Comparison of ENCODE assay signal across 14 cellular contexts in genomic region chr1:208006258-208006920, GRCh38.
"Had no signal": no experiment of that assay in that cellular context is flagged by ENCODE, and none has a peak within 500 bp of the region (broad histone marks: within the 10 kb centered on the region; RNA-seq: fewer than 3 reads in every experiment).

No MANE protein-coding gene starts in this region.

- H3K4me3 ChIP-seq: esophagus squamous epithelium, heart left ventricle, mucosa of descending colon, sigmoid colon, skin epidermis, stomach, thoracic aorta, transverse colon had no signal

- ATAC-seq: effector memory CD8-positive, alpha-beta T cell; heart left ventricle; mucosa of descending colon; naive thymus-derived CD8-positive, alpha-beta T cell had no signal

- H3K9me3 ChIP-seq: heart left ventricle, mucosa of descending colon, sigmoid colon, stomach, thoracic aorta, transverse colon had no signal

- H3K27me3 ChIP-seq: esophagus squamous epithelium, heart left ventricle, sigmoid colon, stomach, transverse colon had no signal

- DNase-seq: effector memory CD8-positive, alpha-beta T cell; esophagus squamous epithelium; heart left ventricle; hippocampal formation; mammary epithelial cell; mucosa of descending colon; naive thymus-derived CD8-positive, alpha-beta T cell; sigmoid colon; stimulated activated naive CD4-positive, alpha-beta T cell; stomach; substantia nigra; transverse colon had no signal

- H3K4me1 ChIP-seq: esophagus squamous epithelium, sigmoid colon, stomach, transverse colon had no signal

- H3K27ac ChIP-seq: esophagus squamous epithelium, heart left ventricle, sigmoid colon, skin epidermis, stomach, thoracic aorta, transverse colon had no signal

- H3K36me3 ChIP-seq: esophagus squamous epithelium, heart left ventricle, sigmoid colon, stomach, thoracic aorta, transverse colon had no signal
